Comparison of ENCODE assay signal across 12 cellular contexts in the genomic region with DNA sequence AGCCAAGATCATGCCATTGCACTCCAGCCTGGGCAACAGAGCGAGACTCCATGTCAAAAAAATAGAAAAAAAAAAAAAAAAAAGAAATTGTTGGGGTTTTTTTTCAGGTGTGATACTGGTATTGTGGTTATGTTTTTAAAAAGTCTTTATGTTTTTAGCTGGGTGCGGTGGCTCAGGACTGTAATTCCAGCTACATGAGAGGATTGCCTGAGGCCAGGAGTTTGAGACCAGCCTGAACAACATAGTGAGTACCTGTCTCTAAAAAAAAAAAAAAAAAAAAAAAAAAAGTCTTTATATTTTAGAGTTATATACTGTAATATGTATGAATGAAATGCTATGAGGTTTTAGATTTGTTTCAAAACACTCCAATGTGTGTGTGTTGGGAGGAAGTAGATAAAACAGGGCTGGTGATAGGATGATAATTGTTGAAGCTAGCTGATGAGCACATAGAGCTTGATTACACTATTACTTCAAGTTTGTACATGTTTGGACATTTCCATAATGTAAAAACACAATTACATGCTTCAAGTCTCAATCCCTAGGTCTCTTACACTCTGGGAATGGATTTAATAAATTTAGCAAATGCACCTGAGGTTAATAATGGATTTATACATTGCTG. TPM values are rescaled to one million over a fixed set of nuclear protein-coding genes. Genes with fewer than 3 reads are reported as not detected.
DNase-seq lines count a peak whose midpoint lies in the region; ATAC-seq and TF ChIP-seq lines count a peak whose summit lies in the region.
"Had no signal": no experiment of that assay in that cellular context is flagged by ENCODE, and none has a peak within 500 bp of the region (broad histone marks: within the 10 kb centered on the region; RNA-seq: fewer than 3 reads in every experiment).

No MANE protein-coding gene starts in this region.

- no TSS peak for BruUV-seq in IMR-90 (replicated peaks; lab: Mats Ljungman, UMichigan)

- POLR2A ChIA-PET in CD8-positive, alpha-beta T cell (lab: Charles Lee): interaction anchor here (0.6 to 2.4 kb wide), 5 partner anchors 9 to 186 kb away, joined by 3 to 16 read pairs (median 6); no protein-coding TSS in a partner anchor
- POLR2A ChIA-PET in IMR-90 (lab: Charles Lee; ENCODE audit: unreplicated experiment): no interaction called here

- no peak for TF ChIP-seq RAD21 in IMR-90 (IDR thresholded peaks at IDR 0.05; ENCODE audit: low read length)

- H3K36me3 Mint-ChIP-seq in CD8-positive, alpha-beta T cell: peaks cover 39% of the 10 kb centered on the region
- H3K36me3 Mint-ChIP-seq in activated T-helper 1 cell treated with anti-CD3 and anti-CD28 coated beads, Interleukin-12 subunit alpha, Interleukin-12 subunit beta, Interleukin-2, Interleukin-4 antibody, amounts not matched to agents 30 ng/mL and 10 ng/mL and 1 ng/mL, durations not matched to agents 14 hours and 24 hours and 36 hours (ENCODE audit: low read depth): peaks cover 50% of the 10 kb centered on the region

- H3K4me3 ChIP-seq in CD8-positive, alpha-beta T cell (ENCODE audit: low read depth, low read length): no peak overlapping the region
- H3K4me3 ChIP-seq in IMR-90 (ENCODE audit: insufficient read depth, low read depth, low read length): no peak overlapping the region
- H3K4me3 ChIP-seq in hepatocyte: no peak overlapping the region

- no peak overlapping the region for H2BK15ac ChIP-seq in IMR-90 (ENCODE audit: low read depth, low read length)

- CTCF ChIA-PET in CD8-positive, alpha-beta T cell (lab: Charles Lee): interaction anchor here (1.2 to 5.4 kb wide), 2 partner anchors 8 to 22 kb away, joined by 4 to 41 read pairs; no protein-coding TSS in a partner anchor
- CTCF ChIA-PET in IMR-90 (lab: Yijun Ruan, JAX): interaction anchor here (0.9 kb wide), 1 partner anchor 22 kb away, joined by 3 read pairs; no protein-coding TSS in a partner anchor

- no peak overlapping the region for H2AFZ ChIP-seq in IMR-90 (replicated peaks; ENCODE audit: low read length, poor library complexity)
- H2AFZ ChIP-seq in hepatocyte: no peak overlapping the region

- H3K9me2 ChIP-seq in hepatocyte (replicated peaks; ENCODE audit: insufficient read depth): no peaks in the 10 kb centered on the region

- no peak overlapping the region for H2BK120ac ChIP-seq in IMR-90 (ENCODE audit: low read depth, low read length)

- TF ChIP-seq CTCF in CD8-positive, alpha-beta T cell (IDR thresholded peaks at IDR 0.05): no peak
- TF ChIP-seq CTCF in IMR-90 (conservative IDR thresholded peaks at IDR 0.05; ENCODE audit: low read depth, low read length) (no peak), hepatocyte (IDR thresholded peaks at IDR 0.05; ENCODE audit: poor library complexity) (no peak)

- H3K4me1 ChIP-seq in CD8-positive, alpha-beta T cell (ENCODE audit: insufficient read depth, low read length): peaks cover 56% of the 10 kb centered on the region
- H3K4me1 ChIP-seq in IMR-90 (ENCODE audit: control insufficient read depth, insufficient read depth, low read length) (peaks cover 15% of the 10 kb centered on the region), hepatocyte (ENCODE audit: insufficient read depth) (peaks cover 23% of the 10 kb centered on the region)

- no peaks in the 10 kb centered on the region for H3K9me3 Mint-ChIP-seq in CD8-positive, alpha-beta T cell
- H3K9me3 Mint-ChIP-seq in activated T-helper 1 cell treated with anti-CD3 and anti-CD28 coated beads, Interleukin-12 subunit alpha, Interleukin-12 subunit beta, Interleukin-2, Interleukin-4 antibody, amounts not matched to agents 30 ng/mL and 10 ng/mL and 1 ng/mL, durations not matched to agents 14 hours and 24 hours and 36 hours: peaks cover 19% of the 10 kb centered on the region

- intact Hi-C loops in CD8-positive, alpha-beta T cell (cut with DNase I, micrococcal nuclease): loop anchor here (2.0 to 5.0 kb wide), 3 partner anchors 13 to 1082 kb away; no protein-coding TSS in a partner anchor
- intact Hi-C loops in IMR-90 (cut with micrococcal nuclease): no loop called here
- intact Hi-C loops in activated T-helper 1 cell treated with anti-CD3 and anti-CD28 coated beads, Interleukin-12 subunit alpha, Interleukin-12 subunit beta, Interleukin-2, Interleukin-4 antibody, amounts not matched to agents 30 ng/mL and 10 ng/mL and 1 ng/mL, durations not matched to agents 14 hours and 24 hours and 36 hours (cut with micrococcal nuclease): loop anchor here (2.0 to 10.0 kb wide), 2 partner anchors 13 to 1019 kb away; no protein-coding TSS in a partner anchor

- no peaks in the 10 kb centered on the region for H3K36me3 ChIP-seq in CD8-positive, alpha-beta T cell (ENCODE audit: insufficient read depth, low read length)
- no peaks in the 10 kb centered on the region for H3K36me3 ChIP-seq in IMR-90 (ENCODE audit: control insufficient read depth, insufficient read depth, low read length)
- no peaks in the 10 kb centered on the region for H3K36me3 ChIP-seq in hepatocyte (replicated peaks; ENCODE audit: insufficient read depth, low read depth)

- H3K4me2 ChIP-seq in IMR-90 (ENCODE audit: low read depth, low read length) (no peak overlapping the region), hepatocyte (no peak overlapping the region)

- no peak for TF ChIP-seq POLR2A in IMR-90 (IDR thresholded peaks at IDR 0.05; ENCODE audit: low read depth, low read length)

- in situ Hi-C loops in IMR-90 (cut with MboI; ENCODE audit: low sequenced_read_pairs): no loop called here

- H3K56ac ChIP-seq in IMR-90 (ENCODE audit: extremely low read depth, insufficient read depth, low read length): no peak overlapping the region

- H3K14ac ChIP-seq in IMR-90 (replicated peaks; ENCODE audit: low read depth, low read length): no peak overlapping the region

- no peak overlapping the region for H4K91ac ChIP-seq in IMR-90 (ENCODE audit: insufficient read depth, low read depth, low read length)

- no peaks in the 10 kb centered on the region for H3K79me2 ChIP-seq in hepatocyte

- no peaks in the 10 kb centered on the region for H3K9me3 ChIP-seq in CD8-positive, alpha-beta T cell (ENCODE audit: low read length)
- H3K9me3 ChIP-seq in IMR-90 (ENCODE audit: control insufficient read depth, insufficient read depth, low read length) (no peaks in the 10 kb centered on the region), hepatocyte (ENCODE audit: low read depth) (no peaks in the 10 kb centered on the region)

- peak overlapping the region; percentile 39; the same call in 1 of the 2 replicates for H2BK20ac ChIP-seq in IMR-90 (ENCODE audit: low read depth, low read length)

- H3K4ac ChIP-seq in IMR-90 (ENCODE audit: low read depth, low read length): no peak overlapping the region

- H3K27me3 ChIP-seq in CD8-positive, alpha-beta T cell (ENCODE audit: insufficient read depth, low read length): no peaks in the 10 kb centered on the region
- no peaks in the 10 kb centered on the region for H3K27me3 ChIP-seq in IMR-90 (ENCODE audit: control insufficient read depth, insufficient read depth, low read length)
- H3K27me3 ChIP-seq in hepatocyte: no peaks in the 10 kb centered on the region

- no peaks in the 10 kb centered on the region for H4K20me1 ChIP-seq in IMR-90 (ENCODE audit: insufficient read depth, low read length)
- H4K20me1 ChIP-seq in hepatocyte (ENCODE audit: insufficient read depth, poor library complexity, severe bottlenecking): no peaks in the 10 kb centered on the region

- peaks cover 0 to 9% of the 10 kb centered on the region in 2 experiments; a peak in 1 of 4 replicates for H3K79me1 ChIP-seq in IMR-90 (ENCODE audit: low read depth in 1 of 2, low read length in 2 of 2)

- H3K27me3 Mint-ChIP-seq in CD8-positive, alpha-beta T cell (ENCODE audit: low read depth): no peaks in the 10 kb centered on the region
- peaks cover 4% of the 10 kb centered on the region for H3K27me3 Mint-ChIP-seq in activated T-helper 1 cell treated with anti-CD3 and anti-CD28 coated beads, Interleukin-12 subunit alpha, Interleukin-12 subunit beta, Interleukin-2, Interleukin-4 antibody, amounts not matched to agents 30 ng/mL and 10 ng/mL and 1 ng/mL, durations not matched to agents 14 hours and 24 hours and 36 hours (ENCODE audit: insufficient read depth)

- no peak overlapping the region for H2AK5ac ChIP-seq in IMR-90 (ENCODE audit: low read depth, low read length)

- H3K9ac ChIP-seq in IMR-90 (ENCODE audit: low read depth, low read length): no peak overlapping the region

- H4K5ac ChIP-seq in IMR-90 (ENCODE audit: low read depth, low read length): no peak overlapping the region

- H3K18ac ChIP-seq in IMR-90 (ENCODE audit: low read depth, low read length): no peak overlapping the region

- no peak overlapping the region for H2BK5ac ChIP-seq in IMR-90 (ENCODE audit: low read depth, low read length, poor library complexity, severe bottlenecking)

- H3K4me1 Mint-ChIP-seq in CD8-positive, alpha-beta T cell (ENCODE audit: low read depth): peaks cover 77% of the 10 kb centered on the region
- peaks cover 74% of the 10 kb centered on the region for H3K4me1 Mint-ChIP-seq in activated T-helper 1 cell treated with anti-CD3 and anti-CD28 coated beads, Interleukin-12 subunit alpha, Interleukin-12 subunit beta, Interleukin-2, Interleukin-4 antibody, amounts not matched to agents 30 ng/mL and 10 ng/mL and 1 ng/mL, durations not matched to agents 14 hours and 24 hours and 36 hours (ENCODE audit: low read depth)

- H3K9me1 ChIP-seq in IMR-90 (ENCODE audit: insufficient read depth, low read length): peaks cover 20% of the 10 kb centered on the region

- no CpG with 5 or more reads among the region's 2 CpGs for WGBS in IMR-90 (ENCODE audit: extremely low coverage in 2 of 2, insufficient read length in 1 of 2), 2 experiments
- WGBS in hepatocyte (ENCODE audit: low lambda C conversion rate, missing lambda C conversion rate): 95% methylated on average over 2 of the region's 2 CpGs

- no peak overlapping the region for H3K27ac ChIP-seq in CD8-positive, alpha-beta T cell (ENCODE audit: low read depth, low read length)
- H3K27ac ChIP-seq in IMR-90 (ENCODE audit: insufficient read depth, low read length) (no peak overlapping the region), hepatocyte (peak overlapping the region; percentile 90)

- no peak overlapping the region for H4K8ac ChIP-seq in IMR-90 (ENCODE audit: low read depth in 2 of 2, low read length in 2 of 2)

- DNase-seq in CD8-positive, alpha-beta T cell: no peak
- DNase-seq in IMR-90 (no peak), hepatocyte (ENCODE audit: low spot score) (no peak), Kasumi-1 (lab: John Stamatoyannopoulos, UW) (no peak), hepatic stellate cell (ENCODE audit: low spot score) (no peak)
- no peak for DNase-seq in activated T-helper 1 cell treated with anti-CD3 and anti-CD28 coated beads, Interleukin-12 subunit alpha, Interleukin-12 subunit beta, Interleukin-2, Interleukin-4 antibody, amounts not matched to agents 30 ng/mL and 10 ng/mL and 1 ng/mL, durations not matched to agents 14 hours and 24 hours and 36 hours (ENCODE audit: low spot score)
- DNase-seq: activated CD4-positive, alpha-beta T cell treated with anti-CD3 and anti-CD28 coated beads, Interleukin-2, amount 50 U/mL, for 4 hours; amygdala; GDM1; occipital lobe; PC-3 had no signal

- H2AK9ac ChIP-seq in IMR-90 (replicated peaks; ENCODE audit: low read depth, low read length, poor library complexity): no peak overlapping the region

- peak overlapping the region; percentile 99 for H3K27ac Mint-ChIP-seq in CD8-positive, alpha-beta T cell
- H3K27ac Mint-ChIP-seq in activated T-helper 1 cell treated with anti-CD3 and anti-CD28 coated beads, Interleukin-12 subunit alpha, Interleukin-12 subunit beta, Interleukin-2, Interleukin-4 antibody, amounts not matched to agents 30 ng/mL and 10 ng/mL and 1 ng/mL, durations not matched to agents 14 hours and 24 hours and 36 hours: peak overlapping the region; percentile 97

- H3K4me3 Mint-ChIP-seq in CD8-positive, alpha-beta T cell: no peak overlapping the region
- H3K4me3 Mint-ChIP-seq in activated T-helper 1 cell treated with anti-CD3 and anti-CD28 coated beads, Interleukin-12 subunit alpha, Interleukin-12 subunit beta, Interleukin-2, Interleukin-4 antibody, amounts not matched to agents 30 ng/mL and 10 ng/mL and 1 ng/mL, durations not matched to agents 14 hours and 24 hours and 36 hours: no peak overlapping the region

- H3K23ac ChIP-seq in IMR-90 (ENCODE audit: low read depth, low read length): no peak overlapping the region

- dilution Hi-C loops in IMR-90 (cut with HindIII; ENCODE audit: low sequenced_read_pairs, unreplicated experiment): no loop called here

- no peak for ATAC-seq in CD8-positive, alpha-beta T cell
- ATAC-seq in IMR-90 (ENCODE audit: low read depth) (no peak), GM19328 (IDR thresholded peaks at IDR 0.05; ENCODE audit: unreplicated experiment) (no peak)
- ATAC-seq: PC-3 had no signal

RNA-seq across cellular contexts. Expression of gene ATP5PO, which starts 30.2 kb away (rescaled TPM):
- total RNA-seq in CD8-positive, alpha-beta T cell: 100 to 1,000 TPM; 129 to 143 TPM
- 154 and 237 TPM in 2 replicates for total RNA-seq in IMR-90 (2012; rRNA removed)
- polyA plus RNA-seq in IMR-90 (2012; rRNA removed): 220 and 250 TPM in 2 replicates
- 150 and 346 TPM in 2 replicates for polyA plus RNA-seq in IMR-90 (2012; cell fraction: cytosol; rRNA removed)
- 33.0 and 110 TPM in 2 replicates for polyA plus RNA-seq in IMR-90 (2012; cell fraction: nucleus; rRNA removed; ENCODE audit: low replicate concordance)
- 168 and 176 TPM in 2 replicates for total RNA-seq in activated T-helper 1 cell treated with anti-CD3 and anti-CD28 coated beads, Interleukin-12 subunit alpha, Interleukin-12 subunit beta, Interleukin-2, Interleukin-4 antibody, amounts not matched to agents 30 ng/mL and 10 ng/mL and 1 ng/mL, durations not matched to agents 14 hours and 24 hours and 36 hours
- 208 and 215 TPM in 2 replicates for total RNA-seq in hepatocyte
- polyA plus RNA-seq in hepatocyte: 311 and 354 TPM in 2 replicates
